18 cellular contexts compared by ENCODE assay signal in the genomic region with DNA sequence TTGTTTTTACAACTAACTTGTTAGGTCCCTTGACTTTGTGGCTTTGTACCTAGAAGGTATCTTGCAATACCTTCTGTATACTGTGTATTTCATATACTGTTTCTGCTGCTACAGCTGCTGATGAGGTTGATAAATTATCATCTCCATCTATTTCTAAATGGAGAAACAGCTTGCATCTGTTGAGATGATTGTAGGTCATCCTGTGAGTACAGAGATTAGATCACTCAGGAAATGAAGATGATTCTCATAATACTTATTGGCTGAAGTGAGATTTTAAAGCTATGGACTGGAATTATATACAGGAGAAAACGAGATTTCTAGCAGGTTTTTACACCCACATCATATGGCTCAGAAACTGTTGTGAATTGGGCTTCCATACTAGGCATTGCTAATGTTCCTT.
DNase-seq lines count a peak whose midpoint lies in the region; ATAC-seq and TF ChIP-seq lines count a peak whose summit lies in the region.
"Had no signal": no experiment of that assay in that cellular context is flagged by ENCODE, and none has a peak within 500 bp of the region (broad histone marks: within the 10 kb centered on the region; RNA-seq: fewer than 3 reads in every experiment).

No MANE protein-coding gene starts in this region.

- H3K23ac ChIP-seq in mesendoderm (ENCODE audit: low read length) = no peak overlapping the region

- H4K5ac ChIP-seq in mesendoderm (ENCODE audit: low read length) = no peak overlapping the region

- H3K79me1 ChIP-seq in mesendoderm (ENCODE audit: low read length) = no peaks in the 10 kb centered on the region

- peak; percentile 4 for DNase-seq in A673 (ENCODE audit: low spot score)
- DNase-seq in mesendoderm = no peak
- DNase-seq in aorta = no peak
- no peak for DNase-seq in activated T-cell treated with anti-CD3 and anti-CD28 coated beads, Interleukin-2, amount 50 U/mL, for 4 hours
- no peak for DNase-seq in NCI-H1694 treated with DMSO at 0.1 percent for 48 hours (lab: John Stamatoyannopoulos, UW)
- DNase-seq: amygdala; CD4-positive, CD25-positive, alpha-beta regulatory T cell; NCI-H1694; NCI-H446 treated with DMSO at 0.1 percent for 48 hours; nephron progenitor cell; PC-9; testis; WERI-Rb-1 had no signal

- H3K4me1 Mint-ChIP-seq in activated T-cell treated with anti-CD3 and anti-CD28 coated beads, Interleukin-2, amount 50 U/mL, for 4 hours (ENCODE audit: low read depth) = no peaks in the 10 kb centered on the region
- H3K4me1 Mint-ChIP-seq: CD4-positive, CD25-positive, alpha-beta regulatory T cell had no signal

- no peak overlapping the region for H3K18ac ChIP-seq in mesendoderm (ENCODE audit: low read length)

- H3K56ac ChIP-seq in mesendoderm (ENCODE audit: low read length) = no peak overlapping the region

- no peaks in the 10 kb centered on the region for H3K36me3 Mint-ChIP-seq in activated T-cell treated with anti-CD3 and anti-CD28 coated beads, Interleukin-2, amount 50 U/mL, for 4 hours (ENCODE audit: insufficient read depth)
- H3K36me3 Mint-ChIP-seq: CD4-positive, CD25-positive, alpha-beta regulatory T cell had no signal

- peaks cover 23% of the 10 kb centered on the region for H3K4me1 ChIP-seq in A673 (ENCODE audit: insufficient read depth, low read length, poor library complexity, severe bottlenecking)
- H3K4me1 ChIP-seq in mesendoderm (ENCODE audit: control insufficient read depth, low read depth, low read length) = no peaks in the 10 kb centered on the region
- no peaks in the 10 kb centered on the region for H3K4me1 ChIP-seq in aorta (ENCODE audit: control insufficient read depth in 1 of 2, insufficient read depth in 2 of 2, low read length in 2 of 2)
- H3K4me1 ChIP-seq: A549, testis had no signal

- no CpG with 5 or more reads among the region's 1 CpG for WGBS in mesendoderm (ENCODE audit: extremely low coverage, insufficient coverage, low lambda C conversion rate)
- WGBS in aorta, 2 donors = 0% methylated on average over 1 of the region's 1 CpG

- H4K8ac ChIP-seq in mesendoderm (ENCODE audit: low read depth, low read length) = no peak overlapping the region

- ATAC-seq in GM18909 (IDR thresholded peaks at IDR 0.05; ENCODE audit: poor library complexity, unreplicated experiment) (peak; percentile 50), GM21786 (IDR thresholded peaks at IDR 0.05; ENCODE audit: unreplicated experiment) (peak; percentile 38), HG03378 (IDR thresholded peaks at IDR 0.05; ENCODE audit: unreplicated experiment) (peak; percentile 48), aorta (ENCODE audit: low FRiP score) (no peak)
- no peak for ATAC-seq in activated T-cell treated with anti-CD3 and anti-CD28 coated beads, Interleukin-2, amount 50 U/mL, for 4 hours
- ATAC-seq: A549 had no signal

- H3K36me3 ChIP-seq in A673 (ENCODE audit: insufficient read depth, low read length, poor library complexity, severe bottlenecking) = no peaks in the 10 kb centered on the region
- H3K36me3 ChIP-seq in mesendoderm (ENCODE audit: control insufficient read depth, insufficient read depth, low read length) = no peaks in the 10 kb centered on the region
- no peaks in the 10 kb centered on the region for H3K36me3 ChIP-seq in aorta (ENCODE audit: control insufficient read depth in 1 of 2, insufficient read depth in 2 of 2, low read length in 1 of 2)
- H3K36me3 ChIP-seq: WERI-Rb-1 had no signal

- no TSS peak for BruUV-seq in A673 (replicated peaks; lab: Mats Ljungman, UMichigan)

- H3K9me3 ChIP-seq in A673 (ENCODE audit: low read depth, low read length, poor library complexity, severe bottlenecking) (no peaks in the 10 kb centered on the region), aorta (ENCODE audit: control insufficient read depth, low read length) (no peaks in the 10 kb centered on the region)
- H3K9me3 ChIP-seq: A549, testis had no signal

- H3K79me2 ChIP-seq in mesendoderm (ENCODE audit: control insufficient read depth, insufficient read depth, low read length) = no peaks in the 10 kb centered on the region

- no peak overlapping the region for H3K4me2 ChIP-seq in mesendoderm (ENCODE audit: low read length)
- H3K4me2 ChIP-seq: A549, PC-9 had no signal

- intact Hi-C loops in A673 (cut with micrococcal nuclease; ENCODE audit: unreplicated experiment) = loop anchor here (5.0 kb wide), 1 partner anchor 1631 kb away; no protein-coding TSS in a partner anchor
- intact Hi-C loops in aorta (cut with DNase I) = loop anchor here in 1 of 2 donors (10.0 kb wide), 1 partner anchor 1279 kb away; no protein-coding TSS in a partner anchor

- no peak overlapping the region for H2BK120ac ChIP-seq in mesendoderm (ENCODE audit: low read depth, low read length)

- H3K4ac ChIP-seq in mesendoderm (ENCODE audit: low read depth, low read length) = no peak overlapping the region

- H3K27me3 ChIP-seq in A673 (replicated peaks; ENCODE audit: insufficient read depth, low read depth, low read length, poor library complexity) (peaks cover 2% of the 10 kb centered on the region), mesendoderm (ENCODE audit: insufficient read depth, low read length, poor library complexity) (no peaks in the 10 kb centered on the region), aorta (ENCODE audit: control insufficient read depth in 1 of 2, insufficient read depth in 2 of 2, low read length in 1 of 2) (peaks cover 0 to 3% of the 10 kb centered on the region in 2 donors)
- H3K27me3 ChIP-seq: testis had no signal

- POLR2A ChIA-PET in A673 (lab: Charles Lee; ENCODE audit: low non-redundant PET) = no interaction called here

- H3K4me3 ChIP-seq in A673 (ENCODE audit: low read depth, low read length, poor library complexity, severe bottlenecking) = no peak overlapping the region
- H3K4me3 ChIP-seq in mesendoderm (ENCODE audit: low read length) = no peak overlapping the region
- H3K4me3 ChIP-seq in aorta (ENCODE audit: low read length in 2 of 2) = no peak overlapping the region
- H3K4me3 ChIP-seq: A549, PC-9, testis had no signal

- H3K27me3 Mint-ChIP-seq in activated T-cell treated with anti-CD3 and anti-CD28 coated beads, Interleukin-2, amount 50 U/mL, for 4 hours (ENCODE audit: low read depth) = no peaks in the 10 kb centered on the region
- H3K27me3 Mint-ChIP-seq: CD4-positive, CD25-positive, alpha-beta regulatory T cell had no signal

- peaks cover 6% of the 10 kb centered on the region for H3K9me3 Mint-ChIP-seq in activated T-cell treated with anti-CD3 and anti-CD28 coated beads, Interleukin-2, amount 50 U/mL, for 4 hours
- H3K9me3 Mint-ChIP-seq: activated T-helper 2 cell treated with anti-CD3 and anti-CD28 coated beads, Interferon-gamma antibody, Interleukin-2, Interleukin-4, amounts not matched to agents 10 μg/mL and 5 μg/mL and 100 μg/mL, durations not matched to agents 14 hours and 24 hours and 36 hours; nephron progenitor cell had no signal

- no peak overlapping the region for H3K4me3 Mint-ChIP-seq in activated T-cell treated with anti-CD3 and anti-CD28 coated beads, Interleukin-2, amount 50 U/mL, for 4 hours
- H3K4me3 Mint-ChIP-seq: CD4-positive, CD25-positive, alpha-beta regulatory T cell; nephron progenitor cell had no signal

- H2BK5ac ChIP-seq in mesendoderm (ENCODE audit: low read length) = no peak overlapping the region

- no peak overlapping the region for H2BK15ac ChIP-seq in mesendoderm (replicated peaks; ENCODE audit: low read depth)

- no peak for TF ChIP-seq CTCF in A673 (conservative IDR thresholded peaks at IDR 0.05; ENCODE audit: low read depth, low read length)

- CTCF ChIA-PET in A673 (lab: Charles Lee) = no interaction called here

- no peak overlapping the region for H3K9ac ChIP-seq in mesendoderm (ENCODE audit: low read length)

- H2AK5ac ChIP-seq in mesendoderm (ENCODE audit: low read length) = no peak overlapping the region

- H3K27ac ChIP-seq in A673 (ENCODE audit: low read depth, low read length, poor library complexity, severe bottlenecking) (no peak overlapping the region), mesendoderm (ENCODE audit: low read depth, low read length) (no peak overlapping the region), aorta (ENCODE audit: low read depth in 1 of 2, low read length in 2 of 2) (no peak overlapping the region)
- H3K27ac ChIP-seq: A549, PC-9, testis, WERI-Rb-1 had no signal

Comparison
In these comparisons a context has a peak if more than half of its experiments do, and no peak if none do; other contexts are left out.
1. ATAC-seq: peak in GM18909 (single experiment), GM21786 (single experiment) and HG03378 (single experiment); none in aorta (single experiment) and activated T-cell treated with anti-CD3 and anti-CD28 coated beads, Interleukin-2, amount 50 U/mL, for 4 hours (0 of 2).